Comparison of ENCODE assay signal across 10 cellular contexts in genomic region chr11:111925953-111926352, GRCh38. TPM values are rescaled to one million over a fixed set of nuclear protein-coding genes. Genes with fewer than 3 reads are reported as not detected.
DNase-seq lines count a peak whose midpoint lies in the region; ATAC-seq and TF ChIP-seq lines count a peak whose summit lies in the region.
"Had no signal": no experiment of that assay in that cellular context is flagged by ENCODE, and none has a peak within 500 bp of the region (broad histone marks: within the 10 kb centered on the region; RNA-seq: fewer than 3 reads in every experiment).

No MANE protein-coding gene starts in this region.

- 95% methylated on average over 16 of the region's 16 CpGs for WGBS in hepatocyte (ENCODE audit: low lambda C conversion rate, missing lambda C conversion rate)

- no peak for TF ChIP-seq POLR2A in HCT116 (IDR thresholded peaks at IDR 0.05; ENCODE audit: borderline replicate concordance, extremely low read depth, insufficient read depth, insufficient read length)

- no peak for TF ChIP-seq RAD21 in HCT116 (IDR thresholded peaks at IDR 0.05; ENCODE audit: low read depth)

- ATAC-seq in HCT116 = no peak

- H3K4me2 ChIP-seq in HCT116 (ENCODE audit: low read length) = peak overlapping the region; percentile 80
- H3K4me2 ChIP-seq in hepatocyte = peak overlapping the region; percentile 73

- H3K4me1 ChIP-seq in HCT116 (ENCODE audit: control insufficient read depth in 1 of 2, insufficient read depth in 2 of 2, low read length in 2 of 2) = peaks cover 7 to 15% of the 10 kb centered on the region in 2 experiments
- peaks cover 34% of the 10 kb centered on the region for H3K4me1 ChIP-seq in hepatocyte (ENCODE audit: insufficient read depth)
- H3K4me1 ChIP-seq in skeletal muscle tissue (ENCODE audit: control insufficient read depth in 3 of 3, insufficient read depth in 3 of 3, low read length in 3 of 3) = peaks cover 50 to 52% (median 51%) of the 10 kb centered on the region in 3 donors

- peak overlapping the region in 1 of 2 experiments; percentile 54; a peak in 3 of 4 replicates for H3K4me3 ChIP-seq in HCT116 (replicated peaks in 1 of 2; ENCODE audit: low read depth in 1 of 2, low read length in 2 of 2)
- H3K4me3 ChIP-seq in WERI-Rb-1 (ENCODE audit: low read depth, low read length) = peak overlapping the region; percentile 40
- H3K4me3 ChIP-seq in hepatocyte = no peak overlapping the region
- peak overlapping the region; percentile 73 to 83 (median 83) for H3K4me3 ChIP-seq in skeletal muscle tissue (ENCODE audit: low read length in 3 of 3)

- in situ Hi-C loops in ACHN (cut with HindIII; ENCODE audit: low pct_ligation_motif_present, low pct_unique_long_range_greater_than_20kb, low sequenced_read_pairs) = no loop called here

- POLR2A ChIA-PET in HCT116 (lab: Charles Lee) = no interaction called here

- H3K79me2 ChIP-seq in HCT116 (ENCODE audit: insufficient read depth, low read length) = no peaks in the 10 kb centered on the region
- peaks cover 9% of the 10 kb centered on the region for H3K79me2 ChIP-seq in hepatocyte

- CTCF ChIA-PET in HCT116 (lab: Charles Lee) = interaction anchor here (2.0 kb wide), 1 partner anchor 56 kb away, joined by 11 read pairs; no protein-coding TSS in a partner anchor

- H4K20me1 ChIP-seq in HCT116 (ENCODE audit: insufficient read depth) = no peaks in the 10 kb centered on the region
- no peaks in the 10 kb centered on the region for H4K20me1 ChIP-seq in hepatocyte (ENCODE audit: insufficient read depth, poor library complexity, severe bottlenecking)

- intact Hi-C loops in HCT116 (cut with micrococcal nuclease) (no loop called here), posterior vena cava (cut with DNase I) (no loop called here)

- H3K9ac ChIP-seq in HCT116 (ENCODE audit: low read length) (peak overlapping the region; percentile 58), skeletal muscle tissue (ENCODE audit: low read depth in 1 of 3, low read length in 3 of 3) (peak overlapping the region; percentile 77 to 90 (median 87))

- no TSS peak for BruUV-seq in HCT116 (replicated peaks; lab: Mats Ljungman, UMichigan)

- H3K27ac ChIP-seq in HCT116 (ENCODE audit: low read depth, low read length) (0 out of 2 replicates have a peak overlapping the region, but pooled peaks have one; percentile 59), WERI-Rb-1 (peak overlapping the region; percentile 87), hepatocyte (peak overlapping the region; percentile 89), skeletal muscle tissue (ENCODE audit: low read depth, low read length) (peak overlapping the region; percentile 93)

- no peak for TF ChIP-seq CTCF in HCT116 (IDR thresholded peaks at IDR 0.05 in 2 of 3, conservative IDR thresholded peaks at IDR 0.05 in 1 of 3; ENCODE audit: borderline replicate concordance in 1 of 3, insufficient read depth in 1 of 3, low read depth in 2 of 3, low read length in 2 of 3)
- TF ChIP-seq CTCF in WERI-Rb-1 (IDR thresholded peaks at IDR 0.05; ENCODE audit: low read depth, low read length) = no peak
- no peak for TF ChIP-seq CTCF in hepatocyte (IDR thresholded peaks at IDR 0.05; ENCODE audit: poor library complexity)

- RAD21 ChIA-PET in HCT116 (lab: Charles Lee; ENCODE audit: low non-redundant PET in 1 of 2, low total read pairs in 2 of 2, uncharacterized antibody in 2 of 2, unreplicated experiment in 2 of 2) = interaction anchor here in 1 of 2 experiments (1.0 kb wide), 1 partner anchor 293 kb away, joined by 3 read pairs; no protein-coding TSS in a partner anchor

- H2AFZ ChIP-seq in HCT116 (ENCODE audit: low read depth, low read length, poor library complexity, severe bottlenecking) = no peak overlapping the region
- peak overlapping the region; percentile 20 for H2AFZ ChIP-seq in hepatocyte

- H3K9me2 ChIP-seq in HCT116 (ENCODE audit: insufficient read depth) (no peaks in the 10 kb centered on the region), hepatocyte (replicated peaks; ENCODE audit: insufficient read depth) (no peaks in the 10 kb centered on the region)

- H3K36me3 ChIP-seq in HCT116 (ENCODE audit: control insufficient read depth in 1 of 2, insufficient read depth in 2 of 2, low read length in 2 of 2) = no peaks in the 10 kb centered on the region
- no peaks in the 10 kb centered on the region for H3K36me3 ChIP-seq in WERI-Rb-1
- no peaks in the 10 kb centered on the region for H3K36me3 ChIP-seq in hepatocyte (replicated peaks; ENCODE audit: insufficient read depth, low read depth)
- H3K36me3 ChIP-seq in skeletal muscle tissue (ENCODE audit: control insufficient read depth in 3 of 3, insufficient read depth in 3 of 3, low read length in 3 of 3) = no peaks in the 10 kb centered on the region

- no peaks in the 10 kb centered on the region for H3K9me3 ChIP-seq in HCT116 (ENCODE audit: control insufficient read depth in 1 of 2, insufficient read depth in 1 of 2, low read depth in 1 of 2, low read length in 2 of 2)
- H3K9me3 ChIP-seq in WERI-Rb-1 (ENCODE audit: severe bottlenecking) = no peaks in the 10 kb centered on the region
- H3K9me3 ChIP-seq in hepatocyte (ENCODE audit: low read depth) = no peaks in the 10 kb centered on the region
- no peaks in the 10 kb centered on the region for H3K9me3 ChIP-seq in skeletal muscle tissue (ENCODE audit: control insufficient read depth in 3 of 3, low read length in 3 of 3)

- no peak for DNase-seq in HCT116 (ENCODE audit: low read depth, low spot score)
- no peak for DNase-seq in WERI-Rb-1
- DNase-seq in hepatocyte (ENCODE audit: low spot score) = no peak
- no peak for DNase-seq in ACHN
- no peak for DNase-seq in SKM-1 (lab: John Stamatoyannopoulos, UW; ENCODE audit: unreplicated experiment)
- DNase-seq in posterior vena cava (ENCODE audit: low spot score) = no peak
- no peak for DNase-seq in activated gamma-delta T cell (lab: John Stamatoyannopoulos, UW)

- H3K27me3 ChIP-seq in HCT116 (ENCODE audit: insufficient read depth, low read length) (no peaks in the 10 kb centered on the region), WERI-Rb-1 (ENCODE audit: insufficient read depth, low read depth, severe bottlenecking) (no peaks in the 10 kb centered on the region), hepatocyte (no peaks in the 10 kb centered on the region), skeletal muscle tissue (ENCODE audit: control insufficient read depth in 3 of 3, insufficient read depth in 3 of 3, low read length in 3 of 3) (no peaks in the 10 kb centered on the region)

TF ChIP-seq in HCT116, 20 proteins besides CTCF, POLR2A, EP300 and RAD21 (continues in another document):
- TF ChIP-seq POLR2AphosphoS5 (IDR thresholded peaks at IDR 0.05; ENCODE audit: low read depth, low read length) (no peak), SRF (IDR thresholded peaks at IDR 0.05; ENCODE audit: low read depth) (no peak), CEBPB (IDR thresholded peaks at IDR 0.05; ENCODE audit: low read depth) (no peak), SIN3A (IDR thresholded peaks at IDR 0.05; ENCODE audit: low read depth) (no peak)
- TF ChIP-seq, protein P1, sequence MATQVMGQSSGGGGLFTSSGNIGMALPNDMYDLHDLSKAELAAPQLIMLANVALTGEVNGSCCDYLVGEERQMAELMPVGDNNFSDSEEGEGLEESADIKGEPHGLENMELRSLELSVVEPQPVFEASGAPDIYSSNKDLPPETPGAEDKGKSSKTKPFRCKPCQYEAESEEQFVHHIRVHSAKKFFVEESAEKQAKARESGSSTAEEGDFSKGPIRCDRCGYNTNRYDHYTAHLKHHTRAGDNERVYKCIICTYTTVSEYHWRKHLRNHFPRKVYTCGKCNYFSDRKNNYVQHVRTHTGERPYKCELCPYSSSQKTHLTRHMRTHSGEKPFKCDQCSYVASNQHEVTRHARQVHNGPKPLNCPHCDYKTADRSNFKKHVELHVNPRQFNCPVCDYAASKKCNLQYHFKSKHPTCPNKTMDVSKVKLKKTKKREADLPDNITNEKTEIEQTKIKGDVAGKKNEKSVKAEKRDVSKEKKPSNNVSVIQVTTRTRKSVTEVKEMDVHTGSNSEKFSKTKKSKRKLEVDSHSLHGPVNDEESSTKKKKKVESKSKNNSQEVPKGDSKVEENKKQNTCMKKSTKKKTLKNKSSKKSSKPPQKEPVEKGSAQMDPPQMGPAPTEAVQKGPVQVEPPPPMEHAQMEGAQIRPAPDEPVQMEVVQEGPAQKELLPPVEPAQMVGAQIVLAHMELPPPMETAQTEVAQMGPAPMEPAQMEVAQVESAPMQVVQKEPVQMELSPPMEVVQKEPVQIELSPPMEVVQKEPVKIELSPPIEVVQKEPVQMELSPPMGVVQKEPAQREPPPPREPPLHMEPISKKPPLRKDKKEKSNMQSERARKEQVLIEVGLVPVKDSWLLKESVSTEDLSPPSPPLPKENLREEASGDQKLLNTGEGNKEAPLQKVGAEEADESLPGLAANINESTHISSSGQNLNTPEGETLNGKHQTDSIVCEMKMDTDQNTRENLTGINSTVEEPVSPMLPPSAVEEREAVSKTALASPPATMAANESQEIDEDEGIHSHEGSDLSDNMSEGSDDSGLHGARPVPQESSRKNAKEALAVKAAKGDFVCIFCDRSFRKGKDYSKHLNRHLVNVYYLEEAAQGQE (IDR thresholded peaks at IDR 0.05; ENCODE audit: low read depth) = no peak
- TF ChIP-seq, protein P2, sequence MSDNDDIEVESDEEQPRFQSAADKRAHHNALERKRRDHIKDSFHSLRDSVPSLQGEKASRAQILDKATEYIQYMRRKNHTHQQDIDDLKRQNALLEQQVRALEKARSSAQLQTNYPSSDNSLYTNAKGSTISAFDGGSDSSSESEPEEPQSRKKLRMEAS (IDR thresholded peaks at IDR 0.05) = no peak

RNA-seq across cellular contexts. Expression of gene C11orf52, which starts 7.2 kb away (rescaled TPM):
- total RNA-seq in HCT116 (2021; ENCODE audit: unreplicated experiment) (4.6 TPM), hepatocyte (8.7 and 14.8 TPM in 2 replicates), skeletal muscle tissue (0.52 TPM), posterior vena cava (1 to 10 TPM; 1.6 to 1.7 TPM)
- polyA plus RNA-seq in HCT116 (2012) = 5.9 and 6.3 TPM in 2 replicates
- polyA plus RNA-seq in hepatocyte = 21.1 and 23.7 TPM in 2 replicates
- total RNA-seq: activated CD8-positive, alpha-beta memory T cell treated with anti-CD3 and anti-CD28 coated beads for 36 hours had no signal

RNA-seq across cellular contexts. Expression of gene DIXDC1, which starts 11.2 kb away (rescaled TPM):
- total RNA-seq in HCT116 (2021; ENCODE audit: unreplicated experiment) (5.6 TPM), hepatocyte (14.7 and 18.4 TPM in 2 replicates), skeletal muscle tissue (23.0 TPM), posterior vena cava (10 to 100 TPM; 40.5 to 44.5 TPM)
- 3.3 and 3.5 TPM in 2 replicates for polyA plus RNA-seq in HCT116 (2012)
- polyA plus RNA-seq in hepatocyte = 5.2 and 8.2 TPM in 2 replicates

RNA-seq across cellular contexts. Expression of gene HSPB2, which starts 13.4 kb away (rescaled TPM):
- total RNA-seq in HCT116 (2021; ENCODE audit: unreplicated experiment) = not detected
- polyA plus RNA-seq in HCT116 (2012) = 0.09 and 0.11 TPM in 2 replicates
- not detected in 2 replicates for total RNA-seq in hepatocyte
- polyA plus RNA-seq in hepatocyte = 0.19 and 0.29 TPM in 2 replicates
- 16.7 TPM for total RNA-seq in skeletal muscle tissue
- 10 to 100 TPM; 11.6 to 16.5 TPM for total RNA-seq in posterior vena cava
- total RNA-seq: activated CD8-positive, alpha-beta memory T cell treated with anti-CD3 and anti-CD28 coated beads for 36 hours; glomerular endothelial cell had no signal

RNA-seq across cellular contexts. Expression of gene CRYAB, which starts 14.4 kb away (rescaled TPM):
- total RNA-seq in HCT116 (2021; ENCODE audit: unreplicated experiment) = not detected
- not detected in 2 replicates for polyA plus RNA-seq in HCT116 (2012)
- total RNA-seq in hepatocyte = 15.7 and 20.5 TPM in 2 replicates
- polyA plus RNA-seq in hepatocyte = 64.8 and 123 TPM in 2 replicates
- total RNA-seq in skeletal muscle tissue = 37.6 TPM
- total RNA-seq in posterior vena cava = 100 to 1,000 TPM; 527 to 713 TPM
- total RNA-seq: activated CD8-positive, alpha-beta memory T cell treated with anti-CD3 and anti-CD28 coated beads for 36 hours had no signal

RNA-seq across cellular contexts. Expression of gene CFAP68, which starts 46.6 kb away (rescaled TPM):
- total RNA-seq in HCT116 (2021; ENCODE audit: unreplicated experiment) (49.6 TPM), hepatocyte (21.1 and 24.6 TPM in 2 replicates), skeletal muscle tissue (6.8 TPM), posterior vena cava (1 to 10 TPM; 9.0 to 9.2 TPM)
- 55.3 and 70.7 TPM in 2 replicates for polyA plus RNA-seq in HCT116 (2012)
- polyA plus RNA-seq in hepatocyte = 19.9 and 21.8 TPM in 2 replicates

Comparison
In these comparisons a context has a peak if more than half of its experiments do, and no peak if none do; other contexts are left out.
1. RNA of gene HSPB2, which starts 13.4 kb away (total RNA-seq): 16.7 TPM in skeletal muscle tissue (single experiment) and 11.6 to 16.5 TPM in posterior vena cava; not detected in HCT116 (single experiment) and not detected in hepatocyte; every median in the first group is over 10 times any median in the second.
2. Peak in every context shown above with its lines, with median percentiles within 50 percentile points of each other: H3K27ac ChIP-seq.